21 cellular contexts compared by ENCODE assay signal in genomic region chr11:28837599-28837998, GRCh38.
"Had no signal": no experiment of that assay in that cellular context is flagged by ENCODE, and none has a peak within 500 bp of the region (broad histone marks: within the 10 kb centered on the region; RNA-seq: fewer than 3 reads in every experiment).

No MANE protein-coding gene starts in this region.

- H3K4me3 Mint-ChIP-seq: activated CD4-positive, alpha-beta memory T cell treated with anti-CD3 and anti-CD28 coated beads for 36 hours; activated CD4-positive, alpha-beta T cell treated with anti-CD3 and anti-CD28 coated beads for 36 hours; activated CD8-positive, alpha-beta memory T cell treated with anti-CD3 and anti-CD28 coated beads, Interleukin-2, amount 10 ng/mL, durations not matched to agents 7 days and 5 days; activated naive CD8-positive, alpha-beta T cell; effector memory CD8-positive, alpha-beta T cell; stimulated activated effector memory CD8-positive, alpha-beta T cell treated with anti-CD3 and anti-CD28 coated beads, Interleukin-12 subunit alpha, Interleukin-12 subunit beta, amount 100 ng/mL, for 72 hours; WTC11 had no signal

- H3K9me3 Mint-ChIP-seq: WTC11 had no signal

- H3K27me3 Mint-ChIP-seq: activated CD4-positive, alpha-beta memory T cell treated with anti-CD3 and anti-CD28 coated beads for 36 hours; activated CD4-positive, alpha-beta T cell treated with anti-CD3 and anti-CD28 coated beads for 36 hours; activated CD8-positive, alpha-beta memory T cell treated with anti-CD3 and anti-CD28 coated beads, Interleukin-2, amount 10 ng/mL, durations not matched to agents 7 days and 5 days; activated naive CD8-positive, alpha-beta T cell; effector memory CD8-positive, alpha-beta T cell; progenitor cell of endocrine pancreas had no signal

- H3K36me3 Mint-ChIP-seq: activated CD4-positive, alpha-beta memory T cell treated with anti-CD3 and anti-CD28 coated beads for 36 hours; activated CD8-positive, alpha-beta memory T cell treated with anti-CD3 and anti-CD28 coated beads, Interleukin-2, amount 10 ng/mL, durations not matched to agents 7 days and 5 days; activated naive CD8-positive, alpha-beta T cell; stimulated activated effector memory CD8-positive, alpha-beta T cell treated with anti-CD3 and anti-CD28 coated beads, Interleukin-12 subunit alpha, Interleukin-12 subunit beta, amount 100 ng/mL, for 72 hours; WTC11 had no signal

- ATAC-seq: activated CD4-positive, alpha-beta T cell treated with anti-CD3 and anti-CD28 coated beads for 36 hours; activated CD8-positive, alpha-beta memory T cell treated with anti-CD3 and anti-CD28 coated beads, Interleukin-2, amount 10 ng/mL, durations not matched to agents 7 days and 5 days; effector memory CD8-positive, alpha-beta T cell; lower lobe of right lung; stimulated activated effector memory CD8-positive, alpha-beta T cell treated with anti-CD3 and anti-CD28 coated beads, Interleukin-12 subunit alpha, Interleukin-12 subunit beta, amount 100 ng/mL, for 72 hours had no signal

- H3K36me3 ChIP-seq: lower lobe of right lung, right atrium auricular region, stomach, vagina had no signal

- H3K27me3 ChIP-seq: right atrium auricular region, stomach, vagina had no signal

- H3K27ac ChIP-seq: lower lobe of right lung, right atrium auricular region, stomach, vagina had no signal

- H3K4me1 Mint-ChIP-seq: activated CD4-positive, alpha-beta T cell treated with anti-CD3 and anti-CD28 coated beads for 36 hours; activated CD8-positive, alpha-beta memory T cell treated with anti-CD3 and anti-CD28 coated beads, Interleukin-2, amount 10 ng/mL, durations not matched to agents 7 days and 5 days; stimulated activated effector memory CD8-positive, alpha-beta T cell treated with anti-CD3 and anti-CD28 coated beads, Interleukin-12 subunit alpha, Interleukin-12 subunit beta, amount 100 ng/mL, for 72 hours had no signal

- H3K9me3 ChIP-seq: lower lobe of right lung, right atrium auricular region, stomach, vagina had no signal

- DNase-seq: activated CD4-positive, alpha-beta memory T cell treated with anti-CD3 and anti-CD28 coated beads for 36 hours; activated CD4-positive, alpha-beta T cell treated with anti-CD3 and anti-CD28 coated beads for 36 hours; activated CD8-positive, alpha-beta memory T cell treated with anti-CD3 and anti-CD28 coated beads, Interleukin-2, amount 10 ng/mL, durations not matched to agents 7 days and 5 days; effector memory CD8-positive, alpha-beta T cell; foreskin melanocyte; glutamatergic neuron; hypothalamus; islet precursor cell; lower lobe of right lung; midbrain; occipital lobe; small intestine; stimulated activated CD4-positive, alpha-beta T cell treated with anti-CD3 and anti-CD28 coated beads, Interleukin-4, amount 100 ng/mL, for 24 hours; stomach; trophoblast cell had no signal

- H3K27ac Mint-ChIP-seq: activated CD4-positive, alpha-beta memory T cell treated with anti-CD3 and anti-CD28 coated beads for 36 hours; activated CD4-positive, alpha-beta T cell treated with anti-CD3 and anti-CD28 coated beads for 36 hours; activated CD8-positive, alpha-beta memory T cell treated with anti-CD3 and anti-CD28 coated beads, Interleukin-2, amount 10 ng/mL, durations not matched to agents 7 days and 5 days; activated naive CD8-positive, alpha-beta T cell; effector memory CD8-positive, alpha-beta T cell; progenitor cell of endocrine pancreas; stimulated activated effector memory CD8-positive, alpha-beta T cell treated with anti-CD3 and anti-CD28 coated beads, Interleukin-12 subunit alpha, Interleukin-12 subunit beta, amount 100 ng/mL, for 72 hours; WTC11 had no signal

- H3K4me1 ChIP-seq: lower lobe of right lung, right atrium auricular region, stomach, vagina had no signal

- H3K4me3 ChIP-seq: lower lobe of right lung, right atrium auricular region, stomach, vagina had no signal
